Comparison of ENCODE assay signal across 1 cellular context in the genomic region with DNA sequence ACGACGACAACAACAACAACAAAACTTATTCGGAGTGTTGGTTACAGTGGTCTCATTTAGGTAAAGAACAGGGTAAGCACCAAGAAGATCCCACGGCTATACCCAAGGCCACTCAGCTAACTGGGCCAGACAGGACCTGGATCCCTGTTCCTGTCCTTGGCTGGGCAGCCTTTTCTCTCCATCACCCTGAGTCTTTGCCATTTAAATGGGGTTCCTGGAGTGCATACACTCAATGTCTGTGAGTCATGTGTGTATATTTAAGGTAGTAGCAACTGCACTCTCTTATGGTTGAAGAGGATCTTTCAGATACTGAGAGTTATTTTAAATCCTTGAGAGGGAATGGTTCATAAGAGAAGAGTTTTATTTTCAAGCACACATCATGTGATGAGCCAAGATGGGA.
TF ChIP-seq lines count a peak whose summit lies in the region.

No MANE protein-coding gene starts in this region.

TF ChIP-seq in GM23338, 12 proteins besides CTCF, POLR2A, EP300 and RAD21 (continued from another document):
- TF ChIP-seq, protein P1, sequence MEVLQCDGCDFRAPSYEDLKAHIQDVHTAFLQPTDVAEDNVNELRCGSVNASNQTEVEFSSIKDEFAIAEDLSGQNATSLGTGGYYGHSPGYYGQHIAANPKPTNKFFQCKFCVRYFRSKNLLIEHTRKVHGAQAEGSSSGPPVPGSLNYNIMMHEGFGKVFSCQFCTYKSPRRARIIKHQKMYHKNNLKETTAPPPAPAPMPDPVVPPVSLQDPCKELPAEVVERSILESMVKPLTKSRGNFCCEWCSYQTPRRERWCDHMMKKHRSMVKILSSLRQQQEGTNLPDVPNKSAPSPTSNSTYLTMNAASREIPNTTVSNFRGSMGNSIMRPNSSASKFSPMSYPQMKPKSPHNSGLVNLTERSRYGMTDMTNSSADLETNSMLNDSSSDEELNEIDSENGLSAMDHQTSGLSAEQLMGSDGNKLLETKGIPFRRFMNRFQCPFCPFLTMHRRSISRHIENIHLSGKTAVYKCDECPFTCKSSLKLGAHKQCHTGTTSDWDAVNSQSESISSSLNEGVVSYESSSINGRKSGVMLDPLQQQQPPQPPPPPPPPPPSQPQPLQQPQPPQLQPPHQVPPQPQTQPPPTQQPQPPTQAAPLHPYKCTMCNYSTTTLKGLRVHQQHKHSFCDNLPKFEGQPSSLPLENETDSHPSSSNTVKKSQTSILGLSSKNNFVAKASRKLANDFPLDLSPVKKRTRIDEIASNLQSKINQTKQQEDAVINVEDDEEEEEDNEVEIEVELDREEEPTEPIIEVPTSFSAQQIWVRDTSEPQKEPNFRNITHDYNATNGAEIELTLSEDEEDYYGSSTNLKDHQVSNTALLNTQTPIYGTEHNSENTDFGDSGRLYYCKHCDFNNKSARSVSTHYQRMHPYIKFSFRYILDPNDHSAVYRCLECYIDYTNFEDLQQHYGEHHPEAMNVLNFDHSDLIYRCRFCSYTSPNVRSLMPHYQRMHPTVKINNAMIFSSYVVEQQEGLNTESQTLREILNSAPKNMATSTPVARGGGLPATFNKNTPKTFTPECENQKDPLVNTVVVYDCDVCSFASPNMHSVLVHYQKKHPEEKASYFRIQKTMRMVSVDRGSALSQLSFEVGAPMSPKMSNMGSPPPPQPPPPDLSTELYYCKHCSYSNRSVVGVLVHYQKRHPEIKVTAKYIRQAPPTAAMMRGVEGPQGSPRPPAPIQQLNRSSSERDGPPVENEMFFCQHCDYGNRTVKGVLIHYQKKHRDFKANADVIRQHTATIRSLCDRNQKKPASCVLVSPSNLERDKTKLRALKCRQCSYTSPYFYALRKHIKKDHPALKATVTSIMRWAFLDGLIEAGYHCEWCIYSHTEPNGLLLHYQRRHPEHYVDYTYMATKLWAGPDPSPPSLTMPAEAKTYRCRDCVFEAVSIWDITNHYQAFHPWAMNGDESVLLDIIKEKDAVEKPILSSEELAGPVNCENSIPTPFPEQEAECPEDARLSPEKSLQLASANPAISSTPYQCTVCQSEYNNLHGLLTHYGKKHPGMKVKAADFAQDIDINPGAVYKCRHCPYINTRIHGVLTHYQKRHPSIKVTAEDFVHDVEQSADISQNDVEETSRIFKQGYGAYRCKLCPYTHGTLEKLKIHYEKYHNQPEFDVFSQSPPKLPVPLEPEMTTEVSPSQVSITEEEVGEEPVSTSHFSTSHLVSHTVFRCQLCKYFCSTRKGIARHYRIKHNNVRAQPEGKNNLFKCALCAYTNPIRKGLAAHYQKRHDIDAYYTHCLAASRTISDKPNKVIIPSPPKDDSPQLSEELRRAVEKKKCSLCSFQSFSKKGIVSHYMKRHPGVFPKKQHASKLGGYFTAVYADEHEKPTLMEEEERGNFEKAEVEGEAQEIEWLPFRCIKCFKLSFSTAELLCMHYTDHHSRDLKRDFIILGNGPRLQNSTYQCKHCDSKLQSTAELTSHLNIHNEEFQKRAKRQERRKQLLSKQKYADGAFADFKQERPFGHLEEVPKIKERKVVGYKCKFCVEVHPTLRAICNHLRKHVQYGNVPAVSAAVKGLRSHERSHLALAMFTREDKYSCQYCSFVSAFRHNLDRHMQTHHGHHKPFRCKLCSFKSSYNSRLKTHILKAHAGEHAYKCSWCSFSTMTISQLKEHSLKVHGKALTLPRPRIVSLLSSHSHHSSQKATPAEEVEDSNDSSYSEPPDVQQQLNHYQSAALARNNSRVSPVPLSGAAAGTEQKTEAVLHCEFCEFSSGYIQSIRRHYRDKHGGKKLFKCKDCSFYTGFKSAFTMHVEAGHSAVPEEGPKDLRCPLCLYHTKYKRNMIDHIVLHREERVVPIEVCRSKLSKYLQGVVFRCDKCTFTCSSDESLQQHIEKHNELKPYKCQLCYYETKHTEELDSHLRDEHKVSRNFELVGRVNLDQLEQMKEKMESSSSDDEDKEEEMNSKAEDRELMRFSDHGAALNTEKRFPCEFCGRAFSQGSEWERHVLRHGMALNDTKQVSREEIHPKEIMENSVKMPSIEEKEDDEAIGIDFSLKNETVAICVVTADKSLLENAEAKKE (CRISPR knock-in tag; IDR thresholded peaks at IDR 0.05): no peak
- TF ChIP-seq NANOG (IDR thresholded peaks at IDR 0.05; ENCODE audit: borderline replicate concordance) (no peak), EZH2phosphoT487 (IDR thresholded peaks at IDR 0.05; ENCODE audit: unreplicated experiment) (no peak), POLR2AphosphoS5 (IDR thresholded peaks at IDR 0.05; ENCODE audit: low read depth) (no peak), EZH2 (IDR thresholded peaks at IDR 0.05; ENCODE audit: low read depth, unreplicated experiment) (no peak), STAT1 (IDR thresholded peaks at IDR 0.05; ENCODE audit: unreplicated experiment) (no peak), CREB1 (CRISPR knock-in tag; IDR thresholded peaks at IDR 0.05; ENCODE audit: low read depth) (no peak)
- TF ChIP-seq, protein P2, sequence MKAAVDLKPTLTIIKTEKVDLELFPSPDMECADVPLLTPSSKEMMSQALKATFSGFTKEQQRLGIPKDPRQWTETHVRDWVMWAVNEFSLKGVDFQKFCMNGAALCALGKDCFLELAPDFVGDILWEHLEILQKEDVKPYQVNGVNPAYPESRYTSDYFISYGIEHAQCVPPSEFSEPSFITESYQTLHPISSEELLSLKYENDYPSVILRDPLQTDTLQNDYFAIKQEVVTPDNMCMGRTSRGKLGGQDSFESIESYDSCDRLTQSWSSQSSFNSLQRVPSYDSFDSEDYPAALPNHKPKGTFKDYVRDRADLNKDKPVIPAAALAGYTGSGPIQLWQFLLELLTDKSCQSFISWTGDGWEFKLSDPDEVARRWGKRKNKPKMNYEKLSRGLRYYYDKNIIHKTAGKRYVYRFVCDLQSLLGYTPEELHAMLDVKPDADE (IDR thresholded peaks at IDR 0.05): no peak
